In the genomic region with DNA sequence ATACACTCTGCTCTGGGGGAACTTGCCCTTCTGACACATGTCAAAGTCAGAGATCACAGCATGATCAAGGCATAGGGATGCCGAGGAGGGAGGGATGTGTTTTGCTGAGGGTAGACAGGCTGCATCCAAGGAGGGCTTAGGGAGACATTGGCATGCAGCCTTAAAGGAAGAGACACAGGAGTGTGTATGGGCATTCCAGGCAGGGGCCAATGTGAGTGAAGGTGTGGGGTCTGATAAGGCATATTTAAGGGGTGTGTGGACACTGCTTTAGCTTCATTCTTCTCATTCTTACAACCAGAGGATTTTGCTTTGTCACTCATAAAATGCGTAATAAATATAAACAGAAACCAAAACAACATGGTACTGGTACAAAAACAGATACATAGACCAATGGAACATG, we compare ENCODE assay signal across 1 cellular context.
A peak's percentile ranks its signal among the peaks of the same experiment; 100 is the strongest.
TF ChIP-seq lines count a peak whose summit lies in the region.

No MANE protein-coding gene starts in this region.

TF ChIP-seq in IMR-90, 13 proteins besides CTCF, POLR2A, EP300 and RAD21:
- no peak for TF ChIP-seq ELK1 (IDR thresholded peaks at IDR 0.05; ENCODE audit: borderline replicate concordance, low read depth, low read length)
- no peak for TF ChIP-seq FOS (IDR thresholded peaks at IDR 0.05; ENCODE audit: low read depth, low read length)
- peak; percentile 18; the same call in 1 of the 2 replicates for TF ChIP-seq NFE2L2 (IDR thresholded peaks at IDR 0.05; ENCODE audit: low read depth, low read length)
- TF ChIP-seq RCOR1 (IDR thresholded peaks at IDR 0.05; ENCODE audit: insufficient replicate concordance, low read length): no peak
TF ChIP-seq in IMR-90: peak in this region for 1.
